ENCODE assay signal across 11 cellular contexts in genomic region chr5:150510460-150511263, GRCh38. TPM values are rescaled to one million over a fixed set of nuclear protein-coding genes. Genes with fewer than 3 reads are reported as not detected.
DNase-seq lines count a peak whose midpoint lies in the region; ATAC-seq and TF ChIP-seq lines count a peak whose summit lies in the region.
"Had no signal": no experiment of that assay in that cellular context is flagged by ENCODE, and none has a peak within 500 bp of the region (broad histone marks: within the 10 kb centered on the region; RNA-seq: fewer than 3 reads in every experiment).

No MANE protein-coding gene starts in this region.

- H3K4me1 Mint-ChIP-seq in neural progenitor cell, result peaks cover 68% of the 10 kb centered on the region

- DNase-seq in right atrium auricular region (ENCODE audit: low spot score), result no peak
- DNase-seq in Right ventricle myocardium superior, result no peak
- peak; percentile 39 for DNase-seq in fibroblast of mammary gland (ENCODE audit: low read depth)
- no peak for DNase-seq in neural progenitor cell (ENCODE audit: low spot score)
- DNase-seq in GF-D8 (lab: John Stamatoyannopoulos, UW), result no peak
- no peak for DNase-seq in AG08396 (ENCODE audit: low spot score)
- DNase-seq: activated naive CD4-positive, alpha-beta T cell treated with anti-CD3 and anti-CD28 coated beads, Interleukin-2, amount 50 U/mL, for 16 hours; T-helper 9 cell had no signal

- H3K27ac Mint-ChIP-seq in neural progenitor cell, result peak overlapping the region; percentile 50
- H3K27ac Mint-ChIP-seq: stimulated activated naive CD8-positive, alpha-beta T cell treated with anti-CD3 and anti-CD28 coated beads, Interleukin-15, Interleukin-2, amounts not matched to agents 100 ng/mL and 50 ng/mL, for 24 hours had no signal

- peaks cover 5% of the 10 kb centered on the region for H3K27me3 Mint-ChIP-seq in neural progenitor cell (ENCODE audit: insufficient read depth, low read depth)
- H3K27me3 Mint-ChIP-seq: stimulated activated naive CD8-positive, alpha-beta T cell treated with anti-CD3 and anti-CD28 coated beads, Interleukin-15, Interleukin-2, amounts not matched to agents 100 ng/mL and 50 ng/mL, for 24 hours had no signal

- no peaks in the 10 kb centered on the region for H3K36me3 ChIP-seq in right atrium auricular region
- H3K36me3 ChIP-seq in neural progenitor cell, result no peaks in the 10 kb centered on the region

- no peaks in the 10 kb centered on the region for H3K9me3 ChIP-seq in right atrium auricular region
- H3K9me3 ChIP-seq in neural progenitor cell (ENCODE audit: low read depth), result no peaks in the 10 kb centered on the region

- H3K4me1 ChIP-seq in right atrium auricular region (peaks cover 0 to 84% of the 10 kb centered on the region in 2 donors), neural progenitor cell (peaks cover 50% of the 10 kb centered on the region)

- H3K4me2 ChIP-seq in neural progenitor cell, result peak overlapping the region; percentile 54

- intact Hi-C loops in Right ventricle myocardium superior (cut with DNase I), result no loop called here

- H3K9ac ChIP-seq in neural progenitor cell, result no peak overlapping the region

- H4K20me1 ChIP-seq in neural progenitor cell (ENCODE audit: low read depth), result peaks cover 91% of the 10 kb centered on the region

- TF ChIP-seq CTCF in right atrium auricular region (IDR thresholded peaks at IDR 0.05) (no peak), fibroblast of mammary gland (conservative IDR thresholded peaks at IDR 0.05; ENCODE audit: control insufficient read depth, insufficient read depth, low read depth, low read length) (no peak), neural progenitor cell (IDR thresholded peaks at IDR 0.05) (no peak)

- H3K27me3 ChIP-seq in right atrium auricular region (no peaks in the 10 kb centered on the region), neural progenitor cell (no peaks in the 10 kb centered on the region)

- H2AFZ ChIP-seq in neural progenitor cell (replicated peaks), result no peak overlapping the region

- ATAC-seq in Right ventricle myocardium superior (ENCODE audit: poor library complexity) (no peak), HG02938 (IDR thresholded peaks at IDR 0.05; ENCODE audit: unreplicated experiment) (no peak), HG03457 (IDR thresholded peaks at IDR 0.05; ENCODE audit: unreplicated experiment) (no peak)

- H3K4me3 ChIP-seq in right atrium auricular region (no peak overlapping the region), fibroblast of mammary gland (ENCODE audit: control insufficient read depth, low read depth, low read length) (no peak overlapping the region), neural progenitor cell (no peak overlapping the region)

- peaks cover 40% of the 10 kb centered on the region for H3F3A ChIP-seq in neural progenitor cell (ENCODE audit: low read depth)

- H3K27ac ChIP-seq in right atrium auricular region (peak overlapping the region; percentile 28 to 74), neural progenitor cell (peak overlapping the region; percentile 44)

- peak overlapping the region; percentile 72 for H3K4me3 Mint-ChIP-seq in neural progenitor cell
- H3K4me3 Mint-ChIP-seq: stimulated activated naive CD8-positive, alpha-beta T cell treated with anti-CD3 and anti-CD28 coated beads, Interleukin-15, Interleukin-2, amounts not matched to agents 100 ng/mL and 50 ng/mL, for 24 hours had no signal

- no peaks in the 10 kb centered on the region for H3K36me3 Mint-ChIP-seq in neural progenitor cell

- H3K79me2 ChIP-seq in neural progenitor cell (ENCODE audit: low read depth), result peaks cover 100% of the 10 kb centered on the region

- no peaks in the 10 kb centered on the region for H3K9me3 Mint-ChIP-seq in neural progenitor cell
- H3K9me3 Mint-ChIP-seq: stimulated activated naive CD8-positive, alpha-beta T cell treated with anti-CD3 and anti-CD28 coated beads, Interleukin-15, Interleukin-2, amounts not matched to agents 100 ng/mL and 50 ng/mL, for 24 hours had no signal

RNA-seq across cellular contexts. Expression of gene NDST1, which starts 2.7 kb away (rescaled TPM):
- total RNA-seq in right atrium auricular region (10 to 100 TPM; 81.4 to 91.8 TPM), Right ventricle myocardium superior (50.8 TPM), neural progenitor cell (ENCODE audit: low replicate concordance) (22.9 and 45.6 TPM in 2 replicates)
